Comparison of ENCODE assay signal across 23 cellular contexts in the genomic region with DNA sequence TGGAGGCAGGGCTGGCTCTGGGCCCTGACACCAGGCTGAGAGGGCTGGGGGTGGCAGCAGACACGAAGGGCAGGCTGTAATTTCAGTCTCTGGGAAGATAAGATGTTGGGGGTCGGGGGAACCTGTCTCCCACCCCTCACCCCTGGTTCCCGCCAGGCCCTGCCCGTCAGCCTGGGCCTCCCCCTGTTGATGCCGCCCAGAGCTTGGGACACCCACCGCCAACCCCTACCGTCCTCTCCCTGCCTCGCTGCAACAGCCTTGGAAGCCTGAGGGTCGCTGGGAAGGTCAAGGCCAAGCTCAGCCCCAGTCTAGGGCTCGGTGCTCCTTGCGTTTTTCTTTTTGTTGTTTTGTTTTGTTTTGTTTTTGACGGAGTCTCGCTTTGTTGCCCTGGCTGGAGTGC. TPM values are rescaled to one million over a fixed set of nuclear protein-coding genes. Genes with fewer than 3 reads are reported as not detected.
DNase-seq lines count a peak whose midpoint lies in the region; ATAC-seq, FAIRE-seq and TF ChIP-seq lines count a peak whose summit lies in the region.
"Had no signal": no experiment of that assay in that cellular context is flagged by ENCODE, and none has a peak within 500 bp of the region (broad histone marks: within the 10 kb centered on the region; RNA-seq: fewer than 3 reads in every experiment).

No MANE protein-coding gene starts in this region.

- H3K9ac ChIP-seq in HepG2 (ENCODE audit: insufficient read depth, low read depth, low read length) = no peak overlapping the region

- TF ChIP-seq POLR2A in HepG2 (IDR thresholded peaks at IDR 0.05; ENCODE audit: insufficient read depth in 1 of 2, low read depth in 2 of 2, low read length in 2 of 2) (no peak), right lobe of liver (IDR thresholded peaks at IDR 0.05) (no peak), esophagus muscularis mucosa (IDR thresholded peaks at IDR 0.05; ENCODE audit: low read depth) (no peak), ovary (IDR thresholded peaks at IDR 0.05) (no peak)

- H3K4me3 ChIP-seq in HepG2 (replicated peaks in 1 of 3; ENCODE audit: insufficient read depth in 1 of 3, low read depth in 2 of 3, low read length in 3 of 3) (no peak overlapping the region), right lobe of liver (no peak overlapping the region), esophagus muscularis mucosa (no peak overlapping the region), ovary (no peak overlapping the region)
- H3K4me3 ChIP-seq: GM23338, SJCRH30 had no signal

- no peak for TF ChIP-seq RAD21 in HepG2 (CRISPR knock-in tag; IDR thresholded peaks at IDR 0.05)

- H3K9me3 ChIP-seq in HepG2 (ENCODE audit: low read length) (no peaks in the 10 kb centered on the region), right lobe of liver (no peaks in the 10 kb centered on the region), esophagus muscularis mucosa (no peaks in the 10 kb centered on the region), ovary (no peaks in the 10 kb centered on the region)
- H3K9me3 ChIP-seq: SJCRH30 had no signal

- no peak overlapping the region for H3K4me2 ChIP-seq in HepG2 (ENCODE audit: low read depth, low read length)
- H3K4me2 ChIP-seq: GM23338 had no signal

- TF ChIP-seq EP300 in HepG2 (IDR thresholded peaks at IDR 0.05; ENCODE audit: low read depth in 2 of 2, low read length in 2 of 2) (no peak), HepG2 (CRISPR knock-in tag; IDR thresholded peaks at IDR 0.05; ENCODE audit: borderline replicate concordance) (no peak), esophagus muscularis mucosa (IDR thresholded peaks at IDR 0.05) (no peak), ovary (IDR thresholded peaks at IDR 0.05) (no peak)

- CTCF ChIA-PET in HepG2 (lab: Yijun Ruan, JAX; ENCODE audit: low intra/inter-chr PET ratio, low total read pairs) = no interaction called here

- TF ChIP-seq CTCF in HepG2 (CRISPR knock-in tag; IDR thresholded peaks at IDR 0.05) (no peak), right lobe of liver (IDR thresholded peaks at IDR 0.05) (no peak), esophagus muscularis mucosa (IDR thresholded peaks at IDR 0.05) (no peak), ovary (IDR thresholded peaks at IDR 0.05) (no peak)

- no peak overlapping the region for H2AFZ ChIP-seq in HepG2 (ENCODE audit: low read length)
- H2AFZ ChIP-seq: GM23338 had no signal

- POLR2A ChIA-PET in HepG2 (lab: Yijun Ruan, JAX) = interaction anchor here (1.8 kb wide), 1 partner anchor 19 kb away, joined by 6 read pairs; no protein-coding TSS in a partner anchor

- intact Hi-C loops in HepG2 (cut with micrococcal nuclease; ENCODE audit: unreplicated experiment) = no loop called here
- intact Hi-C loops in right lobe of liver (cut with DNase I) = no loop called here
- intact Hi-C loops in esophagus muscularis mucosa (cut with DNase I) = no loop called here
- intact Hi-C loops in ovary (cut with DNase I) = loop anchor here in 1 of 4 donors (5.0 kb wide), 1 partner anchor 46 kb away; a partner anchor contains a TSS

- 57% methylated on average over 7 of the region's 13 CpGs for WGBS in HepG2 (ENCODE audit: low lambda C conversion rate)
- WGBS in right lobe of liver (ENCODE audit: insufficient coverage, low coverage, low lambda C conversion rate, missing lambda C conversion rate) = 53% methylated on average over 3 of the region's 13 CpGs
- 78% methylated on average over 11 of the region's 13 CpGs for WGBS in esophagus muscularis mucosa
- 38 to 59% (median 47%) methylated on average over 13 of the region's 13 CpGs for WGBS in ovary, 3 donors

- in situ Hi-C loops in HepG2 (cut with HindIII; ENCODE audit: extremely low pct_ligation_motif_present, low pct_unique_long_range_greater_than_20kb) = no loop called here

- FAIRE-seq in HepG2 (lab: Jason Lieb, UNC) = no peak
- FAIRE-seq: A204.1, HTR-8/SVneo had no signal

- no peaks in the 10 kb centered on the region for H4K20me1 ChIP-seq in HepG2 (ENCODE audit: insufficient read depth, low read length)

- H3K4me1 ChIP-seq in HepG2 (ENCODE audit: insufficient read depth, low read length) (peaks cover 35% of the 10 kb centered on the region), right lobe of liver (peaks cover 0 to 9% (median 0%) of the 10 kb centered on the region in 4 donors), esophagus muscularis mucosa (peaks cover 26 to 52% (median 50%) of the 10 kb centered on the region in 4 donors), ovary (ENCODE audit: insufficient read depth) (peaks cover 18% of the 10 kb centered on the region)

- H3K36me3 ChIP-seq in HepG2 (replicated peaks in 1 of 2; ENCODE audit: control insufficient read depth in 1 of 2, insufficient read depth in 2 of 2, low read length in 2 of 2) = no peaks in the 10 kb centered on the region
- no peaks in the 10 kb centered on the region for H3K36me3 ChIP-seq in right lobe of liver
- H3K36me3 ChIP-seq in esophagus muscularis mucosa = peaks cover 0 to 32% (median 17%) of the 10 kb centered on the region in 4 donors
- no peaks in the 10 kb centered on the region for H3K36me3 ChIP-seq in ovary
- H3K36me3 ChIP-seq: SJCRH30 had no signal

- no TSS peak for BruUV-seq in HepG2 (replicated peaks; lab: Mats Ljungman, UMichigan)

- DNase-seq in HepG2 (ENCODE audit: low spot score) (no peak), right lobe of liver (no peak), esophagus muscularis mucosa (ENCODE audit: extremely low spot score) (no peak), ovary (peak in 3 of 5 donors; percentile 55 to 72 (median 57)), HuH-7 (ENCODE audit: low spot score) (no peak)
- DNase-seq: CD4-positive, CD25-positive, alpha-beta regulatory T cell; DMS79; HCEC 1CT; NCI-H1105; NCI-H146; NCI-H2029; NCI-H2227 treated with DMSO at 0.1 percent for 48 hours; NCI-H510A; NCI-H748 treated with DMSO at 0.1 percent for 48 hours; SJCRH30 had no signal

- no peaks in the 10 kb centered on the region for H3K27me3 ChIP-seq in HepG2 (ENCODE audit: control insufficient read depth in 1 of 2, insufficient read depth in 2 of 2, low read length in 2 of 2)
- peaks cover 7 to 13% of the 10 kb centered on the region in 2 donors for H3K27me3 ChIP-seq in right lobe of liver
- peaks cover 0 to 24% (median 11%) of the 10 kb centered on the region in 4 donors for H3K27me3 ChIP-seq in esophagus muscularis mucosa
- H3K27me3 ChIP-seq in ovary = no peaks in the 10 kb centered on the region
- H3K27me3 ChIP-seq: SJCRH30 had no signal

- ATAC-seq in HepG2 (no peak), right lobe of liver (no peak), GM21529 (IDR thresholded peaks at IDR 0.05; ENCODE audit: unreplicated experiment) (no peak), HG03432 (IDR thresholded peaks at IDR 0.05; ENCODE audit: unreplicated experiment) (no peak), HG02870 (IDR thresholded peaks at IDR 0.05; ENCODE audit: unreplicated experiment) (no peak)
- ATAC-seq: GM23338, Panc1 had no signal

- no peak overlapping the region for H3K27ac ChIP-seq in HepG2 (ENCODE audit: extremely low read length, insufficient read depth, low read length)
- no peak overlapping the region for H3K27ac ChIP-seq in right lobe of liver
- H3K27ac ChIP-seq in esophagus muscularis mucosa (replicated peaks in 1 of 4) = peak overlapping the region in 3 of 4 donors; percentile 8 to 54 (median 28)
- H3K27ac ChIP-seq in ovary = peak overlapping the region; percentile 7 to 66
- H3K27ac ChIP-seq: SJCRH30 had no signal

- H3K79me2 ChIP-seq in HepG2 (ENCODE audit: insufficient read depth, low read length) = no peaks in the 10 kb centered on the region

RNA-seq across cellular contexts. Expression of a gene that starts 14.5 kb away (rescaled TPM):
- total RNA-seq in HepG2 (2016; rRNA removed; fragmentation: Illumina TruSeq; extraction: Trizol) (9.7 and 10.8 TPM in 2 replicates), right lobe of liver (10 to 100 TPM in 2 of 6 experiments, 1 to 10 TPM in 4; 4.6 to 12.7 (median 7.1) TPM), esophagus muscularis mucosa (100 to 1,000 TPM in 1 of 4 donors, 10 to 100 TPM in 3; 42.8 to 119 (median 70.8) TPM), ovary (100 to 1,000 TPM in 5 of 7 donors, 10 to 100 TPM in 2; 36.1 to 169 (median 126) TPM)
- total RNA-seq in HepG2 (2016; cell fraction: cytosol; rRNA removed; fragmentation: Illumina TruSeq; extraction: Trizol; ENCODE audit: low read depth) = 8.3 and 10.1 TPM in 2 replicates
- 6.4 and 11.8 TPM in 2 replicates for total RNA-seq in HepG2 (2016; cell fraction: insoluble cytoplasmic fraction; rRNA removed; fragmentation: Illumina TruSeq; extraction: Trizol)
- total RNA-seq in HepG2 (2016; cell fraction: membrane; rRNA removed; fragmentation: Illumina TruSeq; extraction: Trizol) = 16.6 and 19.9 TPM in 2 replicates
- 6.7 and 6.9 TPM in 2 replicates for total RNA-seq in HepG2 (2016; cell fraction: nucleus; rRNA removed; fragmentation: Illumina TruSeq; extraction: Trizol)
- polyA plus RNA-seq in HepG2 (2011; rRNA removed) (4.0 and 5.4 TPM in 2 replicates), ovary (10 to 100 TPM in 1 of 2 donors, 1 to 10 TPM in 1; 2.9 to 66.9 TPM)
- polyA plus RNA-seq in HepG2 (2011; cell fraction: cytosol; rRNA removed) = 3.7 and 4.7 TPM in 2 replicates
- polyA plus RNA-seq in HepG2 (2011; cell fraction: nucleus; rRNA removed) = 6.0 and 7.8 TPM in 2 replicates
- polyA plus RNA-seq in HepG2 (2012) = 12.4 and 19.1 TPM in 2 replicates
- polyA plus RNA-seq in HepG2 (2016; cell fraction: cytosol; fragmentation: Illumina TruSeq; extraction: Trizol; ENCODE audit: low read depth) = 9.4 and 11.9 TPM in 2 replicates
- 15.1 and 19.3 TPM in 2 replicates for polyA plus RNA-seq in HepG2 (2016; cell fraction: insoluble cytoplasmic fraction; fragmentation: Illumina TruSeq; extraction: Trizol; ENCODE audit: low read depth)
- polyA plus RNA-seq in HepG2 (2016; cell fraction: membrane; fragmentation: Illumina TruSeq; extraction: Trizol; ENCODE audit: low read depth) = 19.1 and 21.1 TPM in 2 replicates
- 18.9 and 19.6 TPM in 2 replicates for polyA plus RNA-seq in HepG2 (2016; cell fraction: nucleus; fragmentation: Illumina TruSeq; extraction: Trizol; ENCODE audit: insufficient read depth, low read depth)
- polyA minus RNA-seq in HepG2 (2011; rRNA and poly(A)+ RNA removed; ENCODE audit: low replicate concordance) = 1.1 and 5.2 TPM in 2 replicates
- 5.4 and 5.6 TPM in 2 replicates for polyA minus RNA-seq in HepG2 (2011; cell fraction: cytosol; rRNA and poly(A)+ RNA removed)
- 2.2 TPM in 2 replicates for polyA minus RNA-seq in HepG2 (2011; cell fraction: nucleus; rRNA and poly(A)+ RNA removed)
- total RNA-seq: CD4-positive, CD25-positive, alpha-beta regulatory T cell had no signal
- polyA plus RNA-seq: CD4-positive, CD25-positive, alpha-beta regulatory T cell; IgD-negative memory B cell had no signal

RNA-seq across cellular contexts. Expression of a gene that starts 27.7 kb away (rescaled TPM):
- total RNA-seq in HepG2 (2016; rRNA removed; fragmentation: Illumina TruSeq; extraction: Trizol) = 1.1 and 1.3 TPM in 2 replicates
- 0.30 and 0.35 TPM in 2 replicates for total RNA-seq in HepG2 (2016; cell fraction: cytosol; rRNA removed; fragmentation: Illumina TruSeq; extraction: Trizol; ENCODE audit: low read depth)
- 0.77 and 1.3 TPM in 2 replicates for total RNA-seq in HepG2 (2016; cell fraction: insoluble cytoplasmic fraction; rRNA removed; fragmentation: Illumina TruSeq; extraction: Trizol)
- total RNA-seq in HepG2 (2016; cell fraction: membrane; rRNA removed; fragmentation: Illumina TruSeq; extraction: Trizol) = 0.77 and 0.96 TPM in 2 replicates
- 0.78 and 0.99 TPM in 2 replicates for total RNA-seq in HepG2 (2016; cell fraction: nucleus; rRNA removed; fragmentation: Illumina TruSeq; extraction: Trizol)
- polyA plus RNA-seq in HepG2 (2011; rRNA removed) = 0.67 and 0.71 TPM in 2 replicates
- 0.53 and 0.71 TPM in 2 replicates for polyA plus RNA-seq in HepG2 (2011; cell fraction: cytosol; rRNA removed)
- 0.81 and 0.85 TPM in 2 replicates for polyA plus RNA-seq in HepG2 (2011; cell fraction: nucleus; rRNA removed)
- polyA plus RNA-seq in HepG2 (2012) = 2.1 and 3.1 TPM in 2 replicates
- polyA plus RNA-seq in HepG2 (2016; cell fraction: cytosol; fragmentation: Illumina TruSeq; extraction: Trizol; ENCODE audit: low read depth) = 0.23 and 0.32 TPM in 2 replicates
- polyA plus RNA-seq in HepG2 (2016; cell fraction: insoluble cytoplasmic fraction; fragmentation: Illumina TruSeq; extraction: Trizol; ENCODE audit: low read depth) = 1.2 and 1.5 TPM in 2 replicates
- 0.40 and 0.79 TPM in 2 replicates for polyA plus RNA-seq in HepG2 (2016; cell fraction: membrane; fragmentation: Illumina TruSeq; extraction: Trizol; ENCODE audit: low read depth)
- polyA plus RNA-seq in HepG2 (2016; cell fraction: nucleus; fragmentation: Illumina TruSeq; extraction: Trizol; ENCODE audit: insufficient read depth, low read depth) = 1.2 and 1.6 TPM in 2 replicates
- polyA minus RNA-seq in HepG2 (2011; rRNA and poly(A)+ RNA removed; ENCODE audit: low replicate concordance) = 1.2 and 37.0 TPM in 2 replicates
- 0.62 and 0.99 TPM in 2 replicates for polyA minus RNA-seq in HepG2 (2011; cell fraction: cytosol; rRNA and poly(A)+ RNA removed)
- polyA minus RNA-seq in HepG2 (2011; cell fraction: nucleus; rRNA and poly(A)+ RNA removed) = 0.37 and 0.39 TPM in 2 replicates
- total RNA-seq in right lobe of liver = under 1 TPM in 1 of 6 experiments, not detected in 5; 0.09 TPM
- total RNA-seq in esophagus muscularis mucosa = 1 to 10 TPM in 1 of 4 donors, not detected in 3; 2.0 TPM
- total RNA-seq in ovary = 10 to 100 TPM in 1 of 7 donors, 1 to 10 TPM in 3, under 1 TPM in 3; 0.08 to 44.0 (median 1.4) TPM
- under 1 TPM; 0.12 to 0.19 TPM for polyA plus RNA-seq in ovary
- total RNA-seq: CD4-positive, CD25-positive, alpha-beta regulatory T cell had no signal
- polyA plus RNA-seq: CD4-positive, CD25-positive, alpha-beta regulatory T cell; IgD-negative memory B cell had no signal

RNA-seq across cellular contexts. Expression of a gene that starts 28.0 kb away (rescaled TPM):
- total RNA-seq in HepG2 (2016; rRNA removed; fragmentation: Illumina TruSeq; extraction: Trizol) (not detected in 2 replicates), right lobe of liver (under 1 TPM in 1 of 6 experiments, not detected in 5; 0.20 TPM), esophagus muscularis mucosa (under 1 TPM in 1 of 4 donors, not detected in 3; 0.34 TPM), ovary (under 1 TPM in 1 of 7 donors, not detected in 6; 0.33 TPM)
- total RNA-seq in HepG2 (2016; cell fraction: cytosol; rRNA removed; fragmentation: Illumina TruSeq; extraction: Trizol; ENCODE audit: low read depth) = not detected in 2 replicates
- not detected in 2 replicates for total RNA-seq in HepG2 (2016; cell fraction: insoluble cytoplasmic fraction; rRNA removed; fragmentation: Illumina TruSeq; extraction: Trizol)
- not detected in 2 replicates for total RNA-seq in HepG2 (2016; cell fraction: membrane; rRNA removed; fragmentation: Illumina TruSeq; extraction: Trizol)
- not detected in 2 replicates for total RNA-seq in HepG2 (2016; cell fraction: nucleus; rRNA removed; fragmentation: Illumina TruSeq; extraction: Trizol)
- polyA plus RNA-seq in HepG2 (2011; rRNA removed) (0.12 and 0.20 TPM in 2 replicates), ovary (under 1 TPM in 1 of 2 donors, not detected in 1; 0.07 TPM)
- polyA plus RNA-seq in HepG2 (2011; cell fraction: cytosol; rRNA removed) = 0.10 and 0.20 TPM in 2 replicates
- polyA plus RNA-seq in HepG2 (2011; cell fraction: nucleus; rRNA removed) = not detected in 2 replicates
- polyA plus RNA-seq in HepG2 (2012) = 0.13 and 0.16 TPM in 2 replicates
- polyA plus RNA-seq in HepG2 (2016; cell fraction: cytosol; fragmentation: Illumina TruSeq; extraction: Trizol; ENCODE audit: low read depth) = not detected in 2 replicates
- polyA plus RNA-seq in HepG2 (2016; cell fraction: insoluble cytoplasmic fraction; fragmentation: Illumina TruSeq; extraction: Trizol; ENCODE audit: low read depth) = not detected in 2 replicates
- polyA plus RNA-seq in HepG2 (2016; cell fraction: membrane; fragmentation: Illumina TruSeq; extraction: Trizol; ENCODE audit: low read depth) = not detected in 2 replicates
- not detected in 2 replicates for polyA plus RNA-seq in HepG2 (2016; cell fraction: nucleus; fragmentation: Illumina TruSeq; extraction: Trizol; ENCODE audit: insufficient read depth, low read depth)
- not detected in 2 replicates for polyA minus RNA-seq in HepG2 (2011; rRNA and poly(A)+ RNA removed; ENCODE audit: low replicate concordance)
- not detected in 2 replicates for polyA minus RNA-seq in HepG2 (2011; cell fraction: cytosol; rRNA and poly(A)+ RNA removed)
- polyA minus RNA-seq in HepG2 (2011; cell fraction: nucleus; rRNA and poly(A)+ RNA removed) = not detected in 2 replicates
- total RNA-seq: GM23338, SJCRH30 had no signal
- polyA plus RNA-seq: CD4-positive, CD25-positive, alpha-beta regulatory T cell; IgD-negative memory B cell had no signal

RNA-seq across cellular contexts. Expression of a gene that starts 47.1 kb away (rescaled TPM):
- total RNA-seq in HepG2 (2016; rRNA removed; fragmentation: Illumina TruSeq; extraction: Trizol) (5.8 and 13.5 TPM in 2 replicates), right lobe of liver (10 to 100 TPM in 3 of 6 experiments, 1 to 10 TPM in 3; 4.2 to 18.7 (median 10.4) TPM), esophagus muscularis mucosa (100 to 1,000 TPM; 115 to 226 (median 217) TPM), ovary (100 to 1,000 TPM in 1 of 7 donors, 10 to 100 TPM in 6; 21.3 to 141 (median 45.7) TPM)
- 3.3 and 3.8 TPM in 2 replicates for total RNA-seq in HepG2 (2016; cell fraction: cytosol; rRNA removed; fragmentation: Illumina TruSeq; extraction: Trizol; ENCODE audit: low read depth)
- total RNA-seq in HepG2 (2016; cell fraction: insoluble cytoplasmic fraction; rRNA removed; fragmentation: Illumina TruSeq; extraction: Trizol) = 4.6 and 14.2 TPM in 2 replicates
- total RNA-seq in HepG2 (2016; cell fraction: membrane; rRNA removed; fragmentation: Illumina TruSeq; extraction: Trizol) = 7.0 and 8.2 TPM in 2 replicates
- 11.9 and 15.2 TPM in 2 replicates for total RNA-seq in HepG2 (2016; cell fraction: nucleus; rRNA removed; fragmentation: Illumina TruSeq; extraction: Trizol)
- polyA plus RNA-seq in HepG2 (2011; rRNA removed) (15.6 and 30.9 TPM in 2 replicates), ovary (10 to 100 TPM; 16.9 to 22.6 TPM)
- polyA plus RNA-seq in HepG2 (2011; cell fraction: cytosol; rRNA removed) = 24.5 and 32.7 TPM in 2 replicates
- 151 and 166 TPM in 2 replicates for polyA plus RNA-seq in HepG2 (2011; cell fraction: nucleus; rRNA removed)
- 19.0 and 28.0 TPM in 2 replicates for polyA plus RNA-seq in HepG2 (2012)
- 3.1 and 4.0 TPM in 2 replicates for polyA plus RNA-seq in HepG2 (2016; cell fraction: cytosol; fragmentation: Illumina TruSeq; extraction: Trizol; ENCODE audit: low read depth)
- 6.4 and 7.0 TPM in 2 replicates for polyA plus RNA-seq in HepG2 (2016; cell fraction: insoluble cytoplasmic fraction; fragmentation: Illumina TruSeq; extraction: Trizol; ENCODE audit: low read depth)
- 5.8 and 6.2 TPM in 2 replicates for polyA plus RNA-seq in HepG2 (2016; cell fraction: membrane; fragmentation: Illumina TruSeq; extraction: Trizol; ENCODE audit: low read depth)
- polyA plus RNA-seq in HepG2 (2016; cell fraction: nucleus; fragmentation: Illumina TruSeq; extraction: Trizol; ENCODE audit: insufficient read depth, low read depth) = 30.9 and 40.0 TPM in 2 replicates
- 28.2 and 70.2 TPM in 2 replicates for polyA minus RNA-seq in HepG2 (2011; rRNA and poly(A)+ RNA removed; ENCODE audit: low replicate concordance)
- 10.6 and 21.0 TPM in 2 replicates for polyA minus RNA-seq in HepG2 (2011; cell fraction: cytosol; rRNA and poly(A)+ RNA removed)
- 6.8 and 7.9 TPM in 2 replicates for polyA minus RNA-seq in HepG2 (2011; cell fraction: nucleus; rRNA and poly(A)+ RNA removed)

Comparison
In these comparisons a context has a peak if more than half of its experiments do, and no peak if none do; other contexts are left out.
1. DNase-seq: peak in ovary (3 of 5); none in HepG2 (single experiment), right lobe of liver (0 of 3), esophagus muscularis mucosa (single experiment) and HuH-7 (single experiment).
2. H3K27ac ChIP-seq: peak in esophagus muscularis mucosa (3 of 4) and ovary (2 of 2); none in HepG2 (single experiment) and right lobe of liver (0 of 3).